ENCODE assay signal across 9 cellular contexts in the genomic region with DNA sequence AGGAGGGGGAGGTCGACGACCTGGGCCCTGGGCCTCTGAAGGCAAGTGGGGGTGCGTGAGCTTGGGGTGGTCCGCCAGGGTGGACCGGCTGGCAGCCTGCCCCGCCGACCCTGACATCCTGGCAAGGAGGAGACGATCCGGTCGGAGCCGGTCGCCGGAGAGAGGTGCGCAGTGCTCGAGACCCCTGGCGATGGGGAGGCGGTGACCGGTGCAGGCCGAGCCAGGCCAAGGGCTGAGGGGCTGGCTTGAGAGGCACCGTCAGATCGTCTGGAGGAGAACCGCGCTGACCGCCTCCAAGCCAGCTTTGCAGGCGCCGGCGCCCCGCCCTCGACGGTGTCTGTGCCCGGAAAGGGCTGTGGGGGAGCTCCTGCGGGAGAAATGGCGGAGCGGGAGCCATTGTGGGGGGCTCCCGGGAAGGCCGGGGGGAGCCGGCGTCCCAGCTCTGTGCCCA. TPM values are rescaled to one million over a fixed set of nuclear protein-coding genes. Genes with fewer than 3 reads are reported as not detected.
A peak's percentile ranks its signal among the peaks of the same experiment; 100 is the strongest.
DNase-seq lines count a peak whose midpoint lies in the region; ATAC-seq and TF ChIP-seq lines count a peak whose summit lies in the region.
"Had no signal": no experiment of that assay in that cellular context is flagged by ENCODE, and none has a peak within 500 bp of the region (broad histone marks: within the 10 kb centered on the region; RNA-seq: fewer than 3 reads in every experiment).

No MANE protein-coding gene starts in this region.

- TF ChIP-seq EP300 in gastroesophageal sphincter (IDR thresholded peaks at IDR 0.05): no peak

- H3K36me3 Mint-ChIP-seq in GM23338 (ENCODE audit: low read depth) (peaks cover 11% of the 10 kb centered on the region; the same call in 2 of the 3 replicates), osteocyte (ENCODE audit: unreplicated experiment) (no peaks in the 10 kb centered on the region)
- no peaks in the 10 kb centered on the region for H3K36me3 Mint-ChIP-seq in activated T-cell treated with anti-CD3 and anti-CD28 coated beads, Interleukin-2, amount 50 U/mL, for 24 hours (ENCODE audit: low read depth)

- H2AFZ ChIP-seq in GM23338 (no peak overlapping the region), osteoblast (ENCODE audit: low read length) (peak overlapping the region; percentile 79)

- TF ChIP-seq POLR2A in gastroesophageal sphincter (IDR thresholded peaks at IDR 0.05): no peak

- peaks cover 28% of the 10 kb centered on the region for H3K79me2 ChIP-seq in GM23338 (replicated peaks; ENCODE audit: insufficient read depth)
- no peaks in the 10 kb centered on the region for H3K79me2 ChIP-seq in osteoblast (ENCODE audit: insufficient read depth, low read length)

- H3K27ac ChIP-seq in GM23338 (ENCODE audit: low read depth) (no peak overlapping the region), gastroesophageal sphincter (peak overlapping the region in 2 of 4 donors; percentile 2 to 47), osteoblast (ENCODE audit: low read depth, low read length) (no peak overlapping the region)
- H3K27ac ChIP-seq: KMS-11 had no signal

- H3K4me2 ChIP-seq in GM23338: peak overlapping the region; percentile 82
- H3K4me2 ChIP-seq in osteoblast (ENCODE audit: insufficient read depth, low read length): peak overlapping the region; percentile 79
- H3K4me2 ChIP-seq: KMS-11 had no signal

- H3K9me2 ChIP-seq in GM23338 (ENCODE audit: insufficient read depth): no peaks in the 10 kb centered on the region

- TF ChIP-seq CTCF in GM23338 (conservative IDR thresholded peaks at IDR 0.05; ENCODE audit: low read depth in 2 of 2) (no peak), gastroesophageal sphincter (IDR thresholded peaks at IDR 0.05) (no peak), osteoblast (IDR thresholded peaks at IDR 0.05; ENCODE audit: extremely low read depth, low read depth, low read length) (no peak), osteocyte (IDR thresholded peaks at IDR 0.05) (no peak)

- H3K27ac Mint-ChIP-seq in GM23338 (peak overlapping the region; percentile 93), osteocyte (ENCODE audit: unreplicated experiment) (no peak overlapping the region)
- no peak overlapping the region for H3K27ac Mint-ChIP-seq in activated T-cell treated with anti-CD3 and anti-CD28 coated beads, Interleukin-2, amount 50 U/mL, for 24 hours

- no peaks in the 10 kb centered on the region for H3K9me3 ChIP-seq in gastroesophageal sphincter
- H3K9me3 ChIP-seq in osteoblast (ENCODE audit: low read depth, low read length): no peaks in the 10 kb centered on the region

- peak; percentile 49 for DNase-seq in GM23338 (ENCODE audit: low spot score)
- peak; percentile 44 for DNase-seq in activated T-cell treated with anti-CD3 and anti-CD28 coated beads, Interleukin-2, amount 50 U/mL, for 24 hours
- DNase-seq in osteoblast (ENCODE audit: insufficient read length, low spot score, missing footprints): no peak
- no peak for DNase-seq in osteocyte (ENCODE audit: extremely low spot score, unreplicated experiment)
- DNase-seq in NCI-H1105 treated with DMSO at 0.1 percent for 48 hours (lab: John Stamatoyannopoulos, UW): no peak

- no peaks in the 10 kb centered on the region for H3F3A ChIP-seq in GM23338 (replicated peaks; ENCODE audit: low read depth)

- H4K20me1 ChIP-seq in GM23338 (replicated peaks; ENCODE audit: insufficient read depth): no peaks in the 10 kb centered on the region
- H4K20me1 ChIP-seq in osteoblast (ENCODE audit: insufficient read depth, low read length): no peaks in the 10 kb centered on the region

- H3K36me3 ChIP-seq in GM23338 (ENCODE audit: insufficient read depth) (no peaks in the 10 kb centered on the region), gastroesophageal sphincter (no peaks in the 10 kb centered on the region), osteoblast (ENCODE audit: insufficient read depth, low read length) (no peaks in the 10 kb centered on the region)

- H3K27me3 Mint-ChIP-seq in GM23338 (ENCODE audit: insufficient read depth, low read depth, poor library complexity): peaks cover 5% of the 10 kb centered on the region
- H3K27me3 Mint-ChIP-seq in activated T-cell treated with anti-CD3 and anti-CD28 coated beads, Interleukin-2, amount 50 U/mL, for 24 hours: peaks cover 13% of the 10 kb centered on the region
- no peaks in the 10 kb centered on the region for H3K27me3 Mint-ChIP-seq in osteocyte (ENCODE audit: unreplicated experiment)

- no CpG with 5 or more reads among the region's 38 CpGs for WGBS in gastroesophageal sphincter (ENCODE audit: low coverage in 1 of 2), 2 donors

- no peaks in the 10 kb centered on the region for H3K27me3 ChIP-seq in GM23338 (ENCODE audit: insufficient read depth)
- H3K27me3 ChIP-seq in gastroesophageal sphincter: no peaks in the 10 kb centered on the region
- H3K27me3 ChIP-seq in osteoblast (ENCODE audit: insufficient read depth, low read length): peaks cover 2% of the 10 kb centered on the region

- peak; percentile 78 for ATAC-seq in GM23338
- ATAC-seq in gastroesophageal sphincter: peak; percentile 65
- ATAC-seq in HG03457 (IDR thresholded peaks at IDR 0.05; ENCODE audit: unreplicated experiment): no peak
- no peak for ATAC-seq in HG03039 (IDR thresholded peaks at IDR 0.05; ENCODE audit: unreplicated experiment)

- H3K9me3 Mint-ChIP-seq in GM23338 (no peaks in the 10 kb centered on the region), osteocyte (ENCODE audit: unreplicated experiment) (peaks cover 9% of the 10 kb centered on the region)
- no peaks in the 10 kb centered on the region for H3K9me3 Mint-ChIP-seq in activated T-cell treated with anti-CD3 and anti-CD28 coated beads, Interleukin-2, amount 50 U/mL, for 24 hours

- H3K4me1 Mint-ChIP-seq in GM23338 (peaks cover 24% of the 10 kb centered on the region), osteocyte (ENCODE audit: unreplicated experiment) (no peaks in the 10 kb centered on the region)
- peaks cover 8% of the 10 kb centered on the region for H3K4me1 Mint-ChIP-seq in activated T-cell treated with anti-CD3 and anti-CD28 coated beads, Interleukin-2, amount 50 U/mL, for 24 hours (ENCODE audit: low read depth)

- H3K4me1 ChIP-seq in GM23338 (ENCODE audit: insufficient read depth) (peaks cover 34% of the 10 kb centered on the region), gastroesophageal sphincter (no peaks in the 10 kb centered on the region), osteoblast (ENCODE audit: insufficient read depth, low read length) (no peaks in the 10 kb centered on the region)

- peak overlapping the region; percentile 95 for H3K4me3 Mint-ChIP-seq in GM23338
- H3K4me3 Mint-ChIP-seq in activated T-cell treated with anti-CD3 and anti-CD28 coated beads, Interleukin-2, amount 50 U/mL, for 24 hours: peak overlapping the region; percentile 76
- H3K4me3 Mint-ChIP-seq in osteocyte (ENCODE audit: unreplicated experiment): no peak overlapping the region

- H3K4me3 ChIP-seq in GM23338: peak overlapping the region; percentile 69
- peak overlapping the region; percentile 33 to 59 for H3K4me3 ChIP-seq in gastroesophageal sphincter
- H3K4me3 ChIP-seq in osteoblast (ENCODE audit: insufficient read depth, low read length): peak overlapping the region; percentile 73

TF ChIP-seq in GM23338, 12 proteins besides CTCF, POLR2A, EP300 and RAD21 (continues in another document):
- TF ChIP-seq CREB1 (CRISPR knock-in tag; IDR thresholded peaks at IDR 0.05; ENCODE audit: low read depth): no peak
- TF ChIP-seq, protein P1, sequence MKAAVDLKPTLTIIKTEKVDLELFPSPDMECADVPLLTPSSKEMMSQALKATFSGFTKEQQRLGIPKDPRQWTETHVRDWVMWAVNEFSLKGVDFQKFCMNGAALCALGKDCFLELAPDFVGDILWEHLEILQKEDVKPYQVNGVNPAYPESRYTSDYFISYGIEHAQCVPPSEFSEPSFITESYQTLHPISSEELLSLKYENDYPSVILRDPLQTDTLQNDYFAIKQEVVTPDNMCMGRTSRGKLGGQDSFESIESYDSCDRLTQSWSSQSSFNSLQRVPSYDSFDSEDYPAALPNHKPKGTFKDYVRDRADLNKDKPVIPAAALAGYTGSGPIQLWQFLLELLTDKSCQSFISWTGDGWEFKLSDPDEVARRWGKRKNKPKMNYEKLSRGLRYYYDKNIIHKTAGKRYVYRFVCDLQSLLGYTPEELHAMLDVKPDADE (IDR thresholded peaks at IDR 0.05): no peak

RNA-seq across cellular contexts. Expression of a gene that starts 25.6 kb away (rescaled TPM):
- total RNA-seq in GM23338 (2014; rRNA removed; shearing (Covaris generic)): 17.8 and 18.2 TPM in 2 replicates
- 6.4 and 7.9 TPM in 2 replicates for polyA plus RNA-seq in GM23338 (2016; fragmentation: Nextera tagmentation; extraction: Ambion mirVana)
- total RNA-seq in gastroesophageal sphincter: 1 to 10 TPM; 4.8 to 5.9 (median 5.0) TPM
- total RNA-seq in osteoblast: 3.2 and 3.3 TPM in 2 replicates
- 4.9 and 5.6 TPM in 2 replicates for total RNA-seq in osteocyte

RNA-seq across cellular contexts. Expression of a gene that starts 33.9 kb away (rescaled TPM):
- 18.0 and 22.4 TPM in 2 replicates for total RNA-seq in GM23338 (2014; rRNA removed; shearing (Covaris generic))
- polyA plus RNA-seq in GM23338 (2016; fragmentation: Nextera tagmentation; extraction: Ambion mirVana): 4.0 and 4.9 TPM in 2 replicates
- total RNA-seq in gastroesophageal sphincter (10 to 100 TPM; 12.6 to 14.3 (median 13.4) TPM), osteoblast (10.9 and 11.8 TPM in 2 replicates), osteocyte (10.6 and 11.0 TPM in 2 replicates)

Comparison
In these comparisons a context has a peak if more than half of its experiments do, and no peak if none do; other contexts are left out.
1. ATAC-seq: peak in GM23338 (single experiment) and gastroesophageal sphincter (single experiment); none in HG03457 (single experiment) and HG03039 (single experiment).
2. DNase-seq: peak in GM23338 (single experiment) and activated T-cell treated with anti-CD3 and anti-CD28 coated beads, Interleukin-2, amount 50 U/mL, for 24 hours (single experiment); none in osteoblast (single experiment), osteocyte (single experiment) and NCI-H1105 treated with DMSO at 0.1 percent for 48 hours (single experiment).
3. Peak in every context shown above with its lines, with median percentiles within 50 percentile points of each other: H3K4me3 ChIP-seq.